ENCODE assay signal across 15 cellular contexts in genomic region chr9:127962278-127962677, GRCh38. TPM values are rescaled to one million over a fixed set of nuclear protein-coding genes. Genes with fewer than 3 reads are reported as not detected.
A peak's percentile ranks its signal among the peaks of the same experiment; 100 is the strongest.
DNase-seq lines count a peak whose midpoint lies in the region; ATAC-seq, FAIRE-seq and TF ChIP-seq lines count a peak whose summit lies in the region.
"Had no signal": no experiment of that assay in that cellular context is flagged by ENCODE, and none has a peak within 500 bp of the region (broad histone marks: within the 10 kb centered on the region; RNA-seq: fewer than 3 reads in every experiment).

No MANE protein-coding gene starts in this region.

- CTCF ChIA-PET in activated CD4-positive, alpha-beta memory T cell treated with anti-CD3 and anti-CD28 coated beads for 36 hours (lab: Charles Lee), result interaction anchor here (0.7 to 1.6 kb wide), 3 partner anchors 10 to 73 kb away, joined by 3 to 4 read pairs (median 4); no protein-coding TSS in a partner anchor

- H3K27me3 Mint-ChIP-seq in activated T-cell treated with anti-CD3 and anti-CD28 coated beads, Interleukin-2, amount 50 U/mL, for 72 hours (ENCODE audit: low read depth), result no peaks in the 10 kb centered on the region
- H3K27me3 Mint-ChIP-seq in activated CD4-positive, alpha-beta memory T cell treated with anti-CD3 and anti-CD28 coated beads for 36 hours, result no peaks in the 10 kb centered on the region

- H3K27me3 ChIP-seq in stomach smooth muscle (ENCODE audit: control insufficient read depth in 1 of 2, insufficient read depth in 2 of 2, low read length in 2 of 2), result no peaks in the 10 kb centered on the region

- H3K27ac Mint-ChIP-seq in activated T-cell treated with anti-CD3 and anti-CD28 coated beads, Interleukin-2, amount 50 U/mL, for 72 hours, result peak overlapping the region; percentile 90
- peak overlapping the region; percentile 82 for H3K27ac Mint-ChIP-seq in activated CD4-positive, alpha-beta memory T cell treated with anti-CD3 and anti-CD28 coated beads for 36 hours

- peak overlapping the region; percentile 96 for H3K27ac ChIP-seq in stomach smooth muscle (ENCODE audit: low read length)

- TF ChIP-seq POLR2A in GM12891 (IDR thresholded peaks at IDR 0.05; ENCODE audit: low read depth, low read length), result no peak

- DNase-seq in activated T-cell treated with anti-CD3 and anti-CD28 coated beads, Interleukin-2, amount 50 U/mL, for 72 hours, result no peak
- DNase-seq in activated T-cell treated with anti-CD3 and anti-CD28 coated beads for 4 hours (no peak), globus pallidus (ENCODE audit: low spot score) (peak; percentile 3), NCI-H2171 treated with DMSO at 0.1 percent for 48 hours (lab: John Stamatoyannopoulos, UW) (no peak), NCI-H2196 (lab: John Stamatoyannopoulos, UW; ENCODE audit: unreplicated experiment) (no peak), GM12891 (ENCODE audit: insufficient read length, low spot score) (no peak)
- no peak for DNase-seq in activated CD4-positive, alpha-beta memory T cell treated with anti-CD3 and anti-CD28 coated beads for 36 hours
- DNase-seq: ACHN; activated CD4-positive, CD25-positive, alpha-beta regulatory T cell treated with anti-CD3 and anti-CD28 coated beads, Interleukin-2, amount 50 U/mL, for 72 hours; activated effector memory CD4-positive, alpha-beta T cell treated with anti-CD3 and anti-CD28 coated beads, Interleukin-2, amount 50 U/mL, for 16 hours; cortex of kidney; NCI-H226; SW 1271 had no signal

- peaks cover 2 to 24% of the 10 kb centered on the region in 2 donors for H3K36me3 Mint-ChIP-seq in activated T-cell treated with anti-CD3 and anti-CD28 coated beads, Interleukin-2, amount 50 U/mL, for 72 hours (ENCODE audit: insufficient read depth in 2 of 2)
- peaks cover 7% of the 10 kb centered on the region for H3K36me3 Mint-ChIP-seq in activated CD4-positive, alpha-beta memory T cell treated with anti-CD3 and anti-CD28 coated beads for 36 hours

- no peaks in the 10 kb centered on the region for H3K9me3 ChIP-seq in stomach smooth muscle (ENCODE audit: control insufficient read depth in 2 of 2, low read length in 2 of 2)

- intact Hi-C loops in activated CD4-positive, alpha-beta memory T cell treated with anti-CD3 and anti-CD28 coated beads for 36 hours (cut with micrococcal nuclease), result no loop called here

- POLR2A ChIA-PET in activated CD4-positive, alpha-beta memory T cell treated with anti-CD3 and anti-CD28 coated beads for 36 hours (lab: Charles Lee), result interaction anchor here (0.5 to 2.2 kb wide), 3 partner anchors 7 to 184 kb away, joined by 3 to 6 read pairs (median 4); no protein-coding TSS in a partner anchor

- no peak overlapping the region for H3K4me3 ChIP-seq in stomach smooth muscle (ENCODE audit: low read length in 2 of 2)

- H3K4me3 Mint-ChIP-seq in activated T-cell treated with anti-CD3 and anti-CD28 coated beads, Interleukin-2, amount 50 U/mL, for 72 hours, result peak overlapping the region; percentile 70 to 90
- no peak overlapping the region for H3K4me3 Mint-ChIP-seq in activated CD4-positive, alpha-beta memory T cell treated with anti-CD3 and anti-CD28 coated beads for 36 hours

- no peaks in the 10 kb centered on the region for H3K36me3 ChIP-seq in stomach smooth muscle (ENCODE audit: control insufficient read depth in 2 of 2, insufficient read depth in 2 of 2, low read length in 2 of 2)

- peak overlapping the region in 1 of 2 donors; percentile 71 for H3K9ac ChIP-seq in stomach smooth muscle (ENCODE audit: low read length in 2 of 2)

- no peak for FAIRE-seq in GM12891 (lab: Jason Lieb, UNC)

- H3K4me1 ChIP-seq in stomach smooth muscle (ENCODE audit: control insufficient read depth, insufficient read depth, low read length), result peaks cover 70% of the 10 kb centered on the region

- H3K4me1 Mint-ChIP-seq in activated T-cell treated with anti-CD3 and anti-CD28 coated beads, Interleukin-2, amount 50 U/mL, for 72 hours (ENCODE audit: low read depth), result peaks cover 99% of the 10 kb centered on the region
- peaks cover 93% of the 10 kb centered on the region for H3K4me1 Mint-ChIP-seq in activated CD4-positive, alpha-beta memory T cell treated with anti-CD3 and anti-CD28 coated beads for 36 hours (ENCODE audit: low read depth)

- H3K9me3 Mint-ChIP-seq in activated T-cell treated with anti-CD3 and anti-CD28 coated beads, Interleukin-2, amount 50 U/mL, for 72 hours, result no peaks in the 10 kb centered on the region
- H3K9me3 Mint-ChIP-seq in activated CD4-positive, alpha-beta memory T cell treated with anti-CD3 and anti-CD28 coated beads for 36 hours, result no peaks in the 10 kb centered on the region

- ATAC-seq in activated T-cell treated with anti-CD3 and anti-CD28 coated beads, Interleukin-2, amount 50 U/mL, for 72 hours (replicated peaks in 1 of 2), result no peak
- ATAC-seq: sciatic nerve had no signal

TF ChIP-seq in GM12891, 5 proteins besides CTCF, POLR2A, EP300 and RAD21:
- TF ChIP-seq TAF1 (IDR thresholded peaks at IDR 0.05; ENCODE audit: low read depth, low read length) (no peak), POU2F2 (IDR thresholded peaks at IDR 0.05; ENCODE audit: low read depth, low read length) (no peak), SPI1 (IDR thresholded peaks at IDR 0.05; ENCODE audit: low read depth, low read length) (no peak), POLR2AphosphoS5 (IDR thresholded peaks at IDR 0.05; ENCODE audit: low read depth, low read length) (no peak), PAX5 (IDR thresholded peaks at IDR 0.05; ENCODE audit: insufficient read depth, low read length, severe bottlenecking) (no peak)
TF ChIP-seq in GM12891: peak in this region for 0.

RNA-seq across cellular contexts. Expression of gene EEIG1, which starts 18.5 kb away (rescaled TPM):
- total RNA-seq in activated T-cell treated with anti-CD3 and anti-CD28 coated beads, Interleukin-2, amount 50 U/mL, for 72 hours, result 10 to 100 TPM; 59.2 to 75.1 TPM
- 10 to 100 TPM; 50.7 to 58.0 TPM for total RNA-seq in activated CD4-positive, alpha-beta memory T cell treated with anti-CD3 and anti-CD28 coated beads for 36 hours
- polyA plus RNA-seq in GM12891 (2012; ENCODE audit: low read depth, missing spikeins), result 26.9 TPM

RNA-seq across cellular contexts. Expression of gene DPM2, which starts 24.6 kb away (rescaled TPM):
- total RNA-seq in activated T-cell treated with anti-CD3 and anti-CD28 coated beads, Interleukin-2, amount 50 U/mL, for 72 hours, result 10 to 100 TPM; 44.2 to 51.1 TPM
- total RNA-seq in activated CD4-positive, alpha-beta memory T cell treated with anti-CD3 and anti-CD28 coated beads for 36 hours, result 10 to 100 TPM; 41.5 to 42.0 TPM
- polyA plus RNA-seq in GM12891 (2012; ENCODE audit: low read depth, missing spikeins), result 28.2 TPM

RNA-seq across cellular contexts. Expression of gene PIP5KL1, which starts 31.7 kb away (rescaled TPM):
- total RNA-seq in activated T-cell treated with anti-CD3 and anti-CD28 coated beads, Interleukin-2, amount 50 U/mL, for 72 hours, result 1 to 10 TPM; 4.4 to 6.4 TPM
- total RNA-seq in activated CD4-positive, alpha-beta memory T cell treated with anti-CD3 and anti-CD28 coated beads for 36 hours, result 1 to 10 TPM in 1 of 2 experiments, under 1 TPM in 1; 0.94 to 2.9 TPM
- polyA plus RNA-seq in GM12891 (2012; ENCODE audit: low read depth, missing spikeins), result 0.42 TPM

RNA-seq across cellular contexts. Expression of gene ST6GALNAC4, which starts 45.4 kb away (rescaled TPM):
- total RNA-seq in activated T-cell treated with anti-CD3 and anti-CD28 coated beads, Interleukin-2, amount 50 U/mL, for 72 hours, result 10 to 100 TPM; 28.1 to 30.5 TPM
- 10 to 100 TPM; 21.2 to 23.5 TPM for total RNA-seq in activated CD4-positive, alpha-beta memory T cell treated with anti-CD3 and anti-CD28 coated beads for 36 hours
- 27.0 TPM for polyA plus RNA-seq in GM12891 (2012; ENCODE audit: low read depth, missing spikeins)
